In genomic region chr5:140547508-140548299, GRCh38 we compare ENCODE assay signal across 8 cellular contexts. TPM values are rescaled to one million over a fixed set of nuclear protein-coding genes. Genes with fewer than 3 reads are reported as not detected.
DNase-seq lines count a peak whose midpoint lies in the region; ATAC-seq and TF ChIP-seq lines count a peak whose summit lies in the region.

TSS of gene EIF4EBP3 (plus strand) at chr5:140547662. CDS start at chr5:140547738, 76 bp downstream.

- CTCF ChIA-PET in Calu3 (lab: Charles Lee): interaction anchor here (0.8 to 2.0 kb wide), 7 partner anchors 13 to 171 kb away, joined by 3 to 12 read pairs (median 5); partner anchors contain the start of genes CD14, IK and NDUFA2

- H3K36me3 Mint-ChIP-seq in Calu3 (ENCODE audit: insufficient read depth, unreplicated experiment): peaks cover 81% of the 10 kb centered on the region
- H3K36me3 Mint-ChIP-seq in activated naive CD4-positive, alpha-beta T cell treated with anti-CD3 and anti-CD28 coated beads, Interleukin-2, amount 50 U/mL, for 72 hours: peaks cover 4 to 13% of the 10 kb centered on the region in 2 donors

- in situ Hi-C loops in SK-MEL-5 (cut with HindIII; ENCODE audit: low pct_unique_long_range_greater_than_20kb, low sequenced_read_pairs): no loop called here

- peaks cover 21% of the 10 kb centered on the region for H3K4me1 Mint-ChIP-seq in Calu3 (ENCODE audit: low read depth, unreplicated experiment)

- H3K9me3 Mint-ChIP-seq in Calu3 (ENCODE audit: low read depth, unreplicated experiment): no peaks in the 10 kb centered on the region
- no peaks in the 10 kb centered on the region for H3K9me3 Mint-ChIP-seq in activated naive CD4-positive, alpha-beta T cell treated with anti-CD3 and anti-CD28 coated beads, Interleukin-2, amount 50 U/mL, for 72 hours

- peak within 1 kb of the TSS; percentile 49 for H3K27ac Mint-ChIP-seq in Calu3 (ENCODE audit: unreplicated experiment)
- H3K27ac Mint-ChIP-seq in activated naive CD4-positive, alpha-beta T cell treated with anti-CD3 and anti-CD28 coated beads, Interleukin-2, amount 50 U/mL, for 72 hours: peak within 1 kb of the TSS; percentile 92 to 93

- DNase-seq in Calu3 (peak; percentile 90), HuH-7.5 (ENCODE audit: low spot score) (peak; percentile 52), SK-MEL-5 (ENCODE audit: low read depth, low spot score) (peak; percentile 93), glomerular visceral epithelial cell (ENCODE audit: extremely low spot score) (peak; percentile 90), occipital lobe (lab: John Stamatoyannopoulos, UW) (peak; percentile 93), superior temporal gyrus (ENCODE audit: extremely low spot score) (peak; percentile 98)
- peak; percentile 81 to 89 for DNase-seq in activated naive CD4-positive, alpha-beta T cell treated with anti-CD3 and anti-CD28 coated beads, Interleukin-2, amount 50 U/mL, for 72 hours (ENCODE audit: low spot score in 2 of 2)

- H3K4me3 Mint-ChIP-seq in Calu3 (ENCODE audit: low read depth, unreplicated experiment): peak within 1 kb of the TSS; percentile 38

- no peaks in the 10 kb centered on the region for H3K27me3 Mint-ChIP-seq in Calu3 (ENCODE audit: unreplicated experiment)

- intact Hi-C loops in Calu3 (cut with micrococcal nuclease; ENCODE audit: unreplicated experiment): no loop called here

- TF ChIP-seq CTCF in Calu3 (IDR thresholded peaks at IDR 0.05; ENCODE audit: unreplicated experiment): peak; percentile 42

- peak; percentile 98 for ATAC-seq in GM21515 (IDR thresholded peaks at IDR 0.05; ENCODE audit: unreplicated experiment)
- peak; percentile 96 to 99 for ATAC-seq in activated naive CD4-positive, alpha-beta T cell treated with anti-CD3 and anti-CD28 coated beads, Interleukin-2, amount 50 U/mL, for 72 hours

- BruUV-seq in Calu3 (replicated peaks; lab: Mats Ljungman, UMichigan): no TSS peak

RNA-seq across cellular contexts. Expression of gene EIF4EBP3, which starts in this region (rescaled TPM):
- total RNA-seq in Calu3 (2022): 14.1 and 18.8 TPM in 2 replicates
- total RNA-seq in SK-MEL-5 (2014; rRNA removed; shearing (Covaris generic)): 3.6 and 5.7 TPM in 2 replicates
- 17.3 and 22.2 TPM in 2 replicates for polyA plus RNA-seq in SK-MEL-5 (2015; cell fraction: cytosol; rRNA removed)
- polyA plus RNA-seq in SK-MEL-5 (2015; cell fraction: nucleus; rRNA removed): 4.9 and 8.9 TPM in 2 replicates
- total RNA-seq in activated naive CD4-positive, alpha-beta T cell treated with anti-CD3 and anti-CD28 coated beads, Interleukin-2, amount 50 U/mL, for 72 hours: 10 to 100 TPM; 13.0 to 14.8 TPM
- total RNA-seq in occipital lobe: not detected

Comparison
In these comparisons a context has a peak if more than half of its experiments do, and no peak if none do; other contexts are left out.
1. Peak in every context shown above with its lines: DNase-seq and ATAC-seq.
2. Peak in DNase-seq in occipital lobe; RNA of the gene not detected or under 1 TPM.